Comparison of ENCODE assay signal across 8 cellular contexts in genomic region chr18:3262234-3263171, GRCh38. TPM values are rescaled to one million over a fixed set of nuclear protein-coding genes. Genes with fewer than 3 reads are reported as not detected.
DNase-seq lines count a peak whose midpoint lies in the region; ATAC-seq lines count a peak whose summit lies in the region.

No MANE protein-coding gene starts in this region.

- no peaks in the 10 kb centered on the region for H3K27me3 ChIP-seq in mesenchymal stem cell (ENCODE audit: control insufficient read depth in 1 of 2, insufficient read depth in 1 of 2, low read length in 2 of 2)
- H3K27me3 ChIP-seq in thymus (ENCODE audit: control insufficient read depth, insufficient read depth) = no peaks in the 10 kb centered on the region

- H3K36me3 ChIP-seq in mesenchymal stem cell (ENCODE audit: control insufficient read depth in 1 of 2, insufficient read depth in 2 of 2, low read depth in 1 of 2, low read length in 2 of 2) (peaks cover 10 to 22% of the 10 kb centered on the region in 2 experiments), thymus (ENCODE audit: control insufficient read depth, insufficient read depth) (peaks cover 7% of the 10 kb centered on the region)

- H2BK120ac ChIP-seq in mesenchymal stem cell (ENCODE audit: low read depth, low read length) = peak overlapping the region; percentile 97

- no peaks in the 10 kb centered on the region for H3K27me3 Mint-ChIP-seq in activated CD4-positive, alpha-beta T cell treated with anti-CD3 and anti-CD28 coated beads for 36 hours

- H3K27ac Mint-ChIP-seq in activated CD4-positive, alpha-beta T cell treated with anti-CD3 and anti-CD28 coated beads for 36 hours = peak overlapping the region; percentile 96

- peak overlapping the region; percentile 90 for H2BK5ac ChIP-seq in mesenchymal stem cell (ENCODE audit: low read depth, low read length, poor library complexity, severe bottlenecking)

- H3K4me2 ChIP-seq in mesenchymal stem cell (ENCODE audit: low read length, poor library complexity, severe bottlenecking) = peak overlapping the region; percentile 57

- H3K9me3 ChIP-seq in mesenchymal stem cell (ENCODE audit: control insufficient read depth, low read length) (no peaks in the 10 kb centered on the region), thymus (ENCODE audit: control insufficient read depth) (no peaks in the 10 kb centered on the region)

- peak overlapping the region in 1 of 2 experiments; percentile 77 for H3K23ac ChIP-seq in mesenchymal stem cell (ENCODE audit: low read length in 2 of 2)

- intact Hi-C loops in activated CD4-positive, alpha-beta T cell treated with anti-CD3 and anti-CD28 coated beads for 36 hours (cut with DNase I, micrococcal nuclease) = loop anchor here (1.0 to 5.0 kb wide), 10 partner anchors 15 to 690 kb away; partner anchors contain the start of genes METTL4 (in 1 of the 2), MYL12A (in 1 of the 2), NDC80 (in 1 of the 2) and SMCHD1 (in 1 of the 2)

- peak overlapping the region; percentile 92 for H4K8ac ChIP-seq in mesenchymal stem cell (ENCODE audit: low read length)

- ATAC-seq in activated CD4-positive, alpha-beta T cell treated with anti-CD3 and anti-CD28 coated beads for 36 hours = peak; percentile 45
- peak; percentile 35 for ATAC-seq in HG03139 (IDR thresholded peaks at IDR 0.05; ENCODE audit: unreplicated experiment)

- H3K79me1 ChIP-seq in mesenchymal stem cell (replicated peaks; ENCODE audit: low read length, poor library complexity, severe bottlenecking) = peaks cover 5% of the 10 kb centered on the region

- H2BK15ac ChIP-seq in mesenchymal stem cell (ENCODE audit: low read depth, poor library complexity, severe bottlenecking) = peak overlapping the region; percentile 20

- H3K4ac ChIP-seq in mesenchymal stem cell (ENCODE audit: low read depth in 1 of 2, low read length in 2 of 2) = peak overlapping the region; percentile 65 to 98

- CTCF ChIA-PET in activated CD4-positive, alpha-beta T cell treated with anti-CD3 and anti-CD28 coated beads for 36 hours (lab: Charles Lee) = interaction anchor here (1.0 to 2.9 kb wide), 7 partner anchors 10 to 332 kb away, joined by 4 to 22 read pairs (median 5); partner anchors contain the start of gene MYL12A

- H2AK5ac ChIP-seq in mesenchymal stem cell (ENCODE audit: low read length, severe bottlenecking) = peak overlapping the region; percentile 17

- peaks cover 60% of the 10 kb centered on the region for H3K4me1 Mint-ChIP-seq in activated CD4-positive, alpha-beta T cell treated with anti-CD3 and anti-CD28 coated beads for 36 hours

- peak overlapping the region; percentile 60 for H2AFZ ChIP-seq in mesenchymal stem cell (ENCODE audit: low read depth, low read length)

- peaks cover 33% of the 10 kb centered on the region for H3K36me3 Mint-ChIP-seq in activated CD4-positive, alpha-beta T cell treated with anti-CD3 and anti-CD28 coated beads for 36 hours (ENCODE audit: low read depth)

- peak overlapping the region; percentile 99 for H4K91ac ChIP-seq in mesenchymal stem cell (ENCODE audit: low read length)

- peak overlapping the region; percentile 88 for H3K4me3 Mint-ChIP-seq in activated CD4-positive, alpha-beta T cell treated with anti-CD3 and anti-CD28 coated beads for 36 hours

- H3K18ac ChIP-seq in mesenchymal stem cell (ENCODE audit: low read depth in 1 of 2, low read length in 2 of 2) = peak overlapping the region; percentile 90 to 99

- POLR2A ChIA-PET in activated CD4-positive, alpha-beta T cell treated with anti-CD3 and anti-CD28 coated beads for 36 hours (lab: Charles Lee) = interaction anchor here (1.0 to 2.3 kb wide), 4 partner anchors 11 to 332 kb away, joined by 3 to 8 read pairs (median 4); no protein-coding TSS in a partner anchor

- H3K4me3 ChIP-seq in mesenchymal stem cell (ENCODE audit: insufficient read depth in 1 of 2, low read depth in 1 of 2, low read length in 2 of 2) (peak overlapping the region; percentile 92 to 99), thymus (ENCODE audit: low read length) (peak overlapping the region; percentile 88)

- H2BK12ac ChIP-seq in mesenchymal stem cell (ENCODE audit: low read length in 2 of 2) = peak overlapping the region in 1 of 2 experiments; percentile 69

- under 1% methylated on average over 47 of the region's 69 CpGs for WGBS in mesenchymal stem cell
- WGBS in thymus = 1% methylated on average over 69 of the region's 69 CpGs

- DNase-seq in activated CD4-positive, alpha-beta T cell treated with anti-CD3 and anti-CD28 coated beads for 36 hours = peak; percentile 63
- no peak for DNase-seq in activated CD4-positive, alpha-beta T cell treated with anti-CD3 and anti-CD28 coated beads for 1 hour
- DNase-seq in T-helper 22 cell (ENCODE audit: low read depth) (peak; percentile 20), dermis blood vessel endothelial cell (peak; percentile 56), mesenchymal stem cell (peak; percentile 41), AG08395 (ENCODE audit: low spot score) (no peak)

- peak overlapping the region; percentile 98 for H3K9ac ChIP-seq in mesenchymal stem cell (ENCODE audit: low read length)

- H3K9me3 Mint-ChIP-seq in activated CD4-positive, alpha-beta T cell treated with anti-CD3 and anti-CD28 coated beads for 36 hours (ENCODE audit: low read depth) = no peaks in the 10 kb centered on the region

- peak overlapping the region; percentile 61 to 87 for H3K14ac ChIP-seq in mesenchymal stem cell (ENCODE audit: low read length in 2 of 2)

- peaks cover 9% of the 10 kb centered on the region for H3K4me1 ChIP-seq in mesenchymal stem cell (ENCODE audit: control insufficient read depth, insufficient read depth, low read depth, low read length)
- H3K4me1 ChIP-seq in thymus (ENCODE audit: control insufficient read depth, insufficient read depth, low read length) = peaks cover 20% of the 10 kb centered on the region

- H3K27ac ChIP-seq in mesenchymal stem cell (ENCODE audit: low read length, poor library complexity, severe bottlenecking) = peak overlapping the region; percentile 71
- H3K27ac ChIP-seq in thymus (ENCODE audit: low read depth) = peak overlapping the region; percentile 98

RNA-seq across cellular contexts. Expression of gene MYL12B, which starts 0.6 kb away (rescaled TPM):
- 100 to 1,000 TPM; 282 to 301 TPM for total RNA-seq in activated CD4-positive, alpha-beta T cell treated with anti-CD3 and anti-CD28 coated beads for 36 hours
- 607 and 828 TPM in 2 replicates for total RNA-seq in dermis blood vessel endothelial cell
- 460 TPM for polyA plus RNA-seq in mesenchymal stem cell (2013, experiment 1 of 2)
- polyA plus RNA-seq in mesenchymal stem cell (2013, experiment 2 of 2) = 471 TPM
- polyA plus RNA-seq in thymus = 505 TPM

RNA-seq across cellular contexts. Expression of gene MYL12A, which starts 14.9 kb away (rescaled TPM):
- 100 to 1,000 TPM; 451 to 485 TPM for total RNA-seq in activated CD4-positive, alpha-beta T cell treated with anti-CD3 and anti-CD28 coated beads for 36 hours
- total RNA-seq in dermis blood vessel endothelial cell = 781 and 1,396 TPM in 2 replicates
- 689 TPM for polyA plus RNA-seq in mesenchymal stem cell (2013, experiment 1 of 2)
- polyA plus RNA-seq in mesenchymal stem cell (2013, experiment 2 of 2) = 719 TPM
- 747 TPM for polyA plus RNA-seq in thymus

RNA-seq across cellular contexts. Expression of gene MYOM1, which starts 42.7 kb away (rescaled TPM):
- total RNA-seq in activated CD4-positive, alpha-beta T cell treated with anti-CD3 and anti-CD28 coated beads for 36 hours = under 1 TPM; 0.89 to 0.95 TPM
- 2.2 and 2.7 TPM in 2 replicates for total RNA-seq in dermis blood vessel endothelial cell
- polyA plus RNA-seq in mesenchymal stem cell (2013, experiment 1 of 2) = 0.11 TPM
- polyA plus RNA-seq in mesenchymal stem cell (2013, experiment 2 of 2) = 0.03 TPM
- 3.3 TPM for polyA plus RNA-seq in thymus

Comparison
In these comparisons a context has a peak if more than half of its experiments do, and no peak if none do; other contexts are left out.
1. DNase-seq: peak in activated CD4-positive, alpha-beta T cell treated with anti-CD3 and anti-CD28 coated beads for 36 hours (single experiment), T-helper 22 cell (single experiment), dermis blood vessel endothelial cell (single experiment) and mesenchymal stem cell (single experiment); none in activated CD4-positive, alpha-beta T cell treated with anti-CD3 and anti-CD28 coated beads for 1 hour (single experiment) and AG08395 (single experiment).